In genomic region chr2:120481446-120482194, GRCh38 we compare ENCODE assay signal across 17 cellular contexts.
DNase-seq lines count a peak whose midpoint lies in the region; ATAC-seq, FAIRE-seq and TF ChIP-seq lines count a peak whose summit lies in the region.
"Had no signal": no experiment of that assay in that cellular context is flagged by ENCODE, and none has a peak within 500 bp of the region (broad histone marks: within the 10 kb centered on the region; RNA-seq: fewer than 3 reads in every experiment).

No MANE protein-coding gene starts in this region.

- H3K4me3 ChIP-seq in RWPE2 (ENCODE audit: severe bottlenecking) (no peak overlapping the region), kidney (ENCODE audit: low read length in 2 of 2) (no peak overlapping the region), osteoblast (ENCODE audit: insufficient read depth, low read length) (no peak overlapping the region), suprapubic skin (no peak overlapping the region)

- H3K9ac ChIP-seq in kidney (ENCODE audit: low read length in 2 of 2), result no peak overlapping the region

- H3K79me2 ChIP-seq in osteoblast (ENCODE audit: insufficient read depth, low read length), result no peaks in the 10 kb centered on the region

- no peak overlapping the region for H2AFZ ChIP-seq in osteoblast (ENCODE audit: low read length)

- TF ChIP-seq CTCF in RWPE2 (IDR thresholded peaks at IDR 0.05; ENCODE audit: poor library complexity, severe bottlenecking) (no peak), kidney (IDR thresholded peaks at IDR 0.05; ENCODE audit: borderline replicate concordance, extremely low read depth, insufficient read depth) (no peak), osteoblast (IDR thresholded peaks at IDR 0.05; ENCODE audit: extremely low read depth, low read depth, low read length) (no peak), suprapubic skin (IDR thresholded peaks at IDR 0.05) (no peak), omental fat pad (IDR thresholded peaks at IDR 0.05) (no peak)

- no peaks in the 10 kb centered on the region for H4K20me1 ChIP-seq in osteoblast (ENCODE audit: insufficient read depth, low read length)

- WGBS in suprapubic skin, result 97% methylated on average over 13 of the region's 17 CpGs

- H3K27me3 ChIP-seq in RWPE2 (ENCODE audit: insufficient read depth, poor library complexity, severe bottlenecking), result no peaks in the 10 kb centered on the region
- peaks cover 3% of the 10 kb centered on the region for H3K27me3 ChIP-seq in osteoblast (ENCODE audit: insufficient read depth, low read length)
- no peaks in the 10 kb centered on the region for H3K27me3 ChIP-seq in suprapubic skin

- DNase-seq in RWPE2 (ENCODE audit: low spot score) (peak; percentile 44), kidney (peak; percentile 39), osteoblast (ENCODE audit: insufficient read length, low spot score, missing footprints) (peak; percentile 42), suprapubic skin (ENCODE audit: low spot score in 2 of 2) (peak; percentile 47 to 50), omental fat pad (ENCODE audit: low spot score) (no peak), AG08395 (ENCODE audit: low spot score) (no peak)
- no peak for DNase-seq in effector CD4-positive, alpha-beta T cell
- DNase-seq: ACHN; H7; KBM-7; NCI-H1436; NCI-H2029; NCI-H2171; NCI-H446; NCI-H69; NK-92 treated with Interleukin-12 subunit alpha and Interleukin-12 subunit beta, amount 100 ng/mL, for 24 hours; SIG-M5 had no signal

- H3K4me2 ChIP-seq in osteoblast (ENCODE audit: insufficient read depth, low read length), result no peak overlapping the region

- no peak for TF ChIP-seq POLR2A in suprapubic skin (IDR thresholded peaks at IDR 0.05)

- H3K9me3 ChIP-seq in RWPE2 (ENCODE audit: severe bottlenecking) (no peaks in the 10 kb centered on the region), kidney (ENCODE audit: control insufficient read depth in 1 of 2, low read length in 2 of 2) (no peaks in the 10 kb centered on the region), osteoblast (ENCODE audit: low read depth, low read length) (no peaks in the 10 kb centered on the region), suprapubic skin (no peaks in the 10 kb centered on the region)

- H3K4me1 ChIP-seq in RWPE2 (ENCODE audit: insufficient read depth, poor library complexity, severe bottlenecking) (no peaks in the 10 kb centered on the region), kidney (ENCODE audit: control insufficient read depth in 1 of 2, insufficient read depth in 1 of 2, low read depth in 1 of 2, low read length in 2 of 2) (no peaks in the 10 kb centered on the region), osteoblast (ENCODE audit: insufficient read depth, low read length) (no peaks in the 10 kb centered on the region), suprapubic skin (no peaks in the 10 kb centered on the region)

- H3K36me3 ChIP-seq in RWPE2 (ENCODE audit: low read depth), result no peaks in the 10 kb centered on the region
- H3K36me3 ChIP-seq in kidney (ENCODE audit: control insufficient read depth in 1 of 2, insufficient read depth in 2 of 2, low read length in 2 of 2), result no peaks in the 10 kb centered on the region
- no peaks in the 10 kb centered on the region for H3K36me3 ChIP-seq in osteoblast (ENCODE audit: insufficient read depth, low read length)
- no peaks in the 10 kb centered on the region for H3K36me3 ChIP-seq in suprapubic skin

- no peak for TF ChIP-seq EP300 in suprapubic skin (IDR thresholded peaks at IDR 0.05)

- FAIRE-seq in kidney (lab: Jason Lieb, UNC), result no peak

- intact Hi-C loops in kidney (cut with DNase I), result no loop called here

- H3K27ac ChIP-seq in RWPE2 (ENCODE audit: poor library complexity, severe bottlenecking) (no peak overlapping the region), kidney (ENCODE audit: low read depth in 2 of 2, low read length in 2 of 2) (no peak overlapping the region), osteoblast (ENCODE audit: low read depth, low read length) (no peak overlapping the region), suprapubic skin (no peak overlapping the region)

- ATAC-seq in RWPE2 (ENCODE audit: low read depth) (no peak), omental fat pad (ENCODE audit: low FRiP score) (no peak)

Comparison
In these comparisons a context has a peak if more than half of its experiments do, and no peak if none do; other contexts are left out.
1. DNase-seq: peak in RWPE2 (single experiment), kidney (single experiment), osteoblast (single experiment) and suprapubic skin (2 of 2); none in omental fat pad (single experiment), AG08395 (single experiment) and effector CD4-positive, alpha-beta T cell (single experiment).